In the genomic region with DNA sequence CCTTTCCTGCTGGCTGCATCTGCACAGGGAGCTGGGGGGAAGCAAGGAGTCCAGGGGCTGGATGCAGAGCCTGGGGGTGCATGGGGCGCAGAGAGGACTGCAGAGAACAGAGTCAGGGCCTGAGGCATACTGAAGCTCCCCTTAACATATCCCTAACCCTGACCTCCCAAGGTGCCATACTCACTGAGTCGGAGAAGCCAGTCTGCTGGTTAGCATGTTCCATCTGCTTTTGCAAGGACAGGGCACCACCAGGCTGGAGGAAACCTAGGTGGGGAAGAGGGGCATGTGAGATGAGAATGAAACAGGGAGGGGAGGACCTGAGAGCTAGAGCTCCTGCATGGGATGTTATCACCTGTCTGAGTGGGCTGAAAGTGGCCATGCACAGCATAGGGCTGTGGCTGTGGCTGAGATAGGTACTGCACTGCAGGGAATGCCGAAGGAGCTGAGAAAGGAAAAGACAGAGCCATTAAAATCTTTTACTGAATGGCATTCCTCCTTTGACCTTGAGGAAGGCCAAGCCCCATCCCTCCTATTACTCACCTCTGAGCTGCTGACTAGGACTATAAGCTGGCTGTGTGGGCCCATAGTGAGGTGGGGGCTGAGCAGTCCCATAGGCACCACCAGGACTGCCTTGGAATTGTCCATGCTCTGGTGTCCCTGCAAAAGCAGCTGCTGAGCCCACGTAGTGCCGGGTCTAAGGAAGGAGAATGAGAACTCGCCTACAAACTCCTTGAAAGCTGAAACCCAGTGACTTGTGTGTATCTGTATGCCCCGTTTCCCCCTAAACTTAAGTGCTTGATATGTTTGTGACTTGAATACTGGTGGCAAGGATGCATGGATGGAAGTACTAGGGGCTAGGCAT, we compare ENCODE assay signal across 8 cellular contexts. TPM values are rescaled to one million over a fixed set of nuclear protein-coding genes. Genes with fewer than 3 reads are reported as not detected.
DNase-seq lines count a peak whose midpoint lies in the region; ATAC-seq and TF ChIP-seq lines count a peak whose summit lies in the region.

No MANE protein-coding gene starts in this region.

- no peaks in the 10 kb centered on the region for H3K27me3 Mint-ChIP-seq in activated CD4-positive, alpha-beta T cell treated with anti-CD3 and anti-CD28 coated beads, Interleukin-2, amount 10 ng/mL, durations not matched to agents 24 days and 14 days
- H3K27me3 Mint-ChIP-seq in endothelial cell (ENCODE audit: unreplicated experiment) = peaks cover 22% of the 10 kb centered on the region
- no peaks in the 10 kb centered on the region for H3K27me3 Mint-ChIP-seq in stimulated activated memory B cell treated with anti-CD40 and anti-IgM and Interleukin-4, amounts not matched to agents 10 μg/mL and 1 μg/mL and 100 μg/mL, for 72 hours

- POLR2A ChIA-PET in RWPE1 (lab: Yijun Ruan, JAX; ENCODE audit: low non-redundant PET) = no interaction called here

- intact Hi-C loops in activated CD4-positive, alpha-beta T cell treated with anti-CD3 and anti-CD28 coated beads, Interleukin-2, amount 10 ng/mL, durations not matched to agents 24 days and 14 days (cut with micrococcal nuclease) = no loop called here

- peaks cover 70% of the 10 kb centered on the region for H3K36me3 Mint-ChIP-seq in activated CD4-positive, alpha-beta T cell treated with anti-CD3 and anti-CD28 coated beads, Interleukin-2, amount 10 ng/mL, durations not matched to agents 24 days and 14 days (ENCODE audit: low read depth)
- H3K36me3 Mint-ChIP-seq in endothelial cell (ENCODE audit: low read depth, unreplicated experiment) = peaks cover 52% of the 10 kb centered on the region
- H3K36me3 Mint-ChIP-seq in stimulated activated memory B cell treated with anti-CD40 and anti-IgM and Interleukin-4, amounts not matched to agents 10 μg/mL and 1 μg/mL and 100 μg/mL, for 72 hours = peaks cover 81% of the 10 kb centered on the region

- TF ChIP-seq CTCF in RWPE1 (conservative IDR thresholded peaks at IDR 0.05; ENCODE audit: low read depth) = no peak
- peak; percentile 22 for TF ChIP-seq CTCF in endothelial cell (IDR thresholded peaks at IDR 0.05; ENCODE audit: unreplicated experiment)

- no peaks in the 10 kb centered on the region for H3K9me3 Mint-ChIP-seq in activated CD4-positive, alpha-beta T cell treated with anti-CD3 and anti-CD28 coated beads, Interleukin-2, amount 10 ng/mL, durations not matched to agents 24 days and 14 days
- H3K9me3 Mint-ChIP-seq in endothelial cell (ENCODE audit: unreplicated experiment) = no peaks in the 10 kb centered on the region
- H3K9me3 Mint-ChIP-seq in stimulated activated memory B cell treated with anti-CD40 and anti-IgM and Interleukin-4, amounts not matched to agents 10 μg/mL and 1 μg/mL and 100 μg/mL, for 72 hours = no peaks in the 10 kb centered on the region

- H3K4me1 Mint-ChIP-seq in activated CD4-positive, alpha-beta T cell treated with anti-CD3 and anti-CD28 coated beads, Interleukin-2, amount 10 ng/mL, durations not matched to agents 24 days and 14 days = peaks cover 57% of the 10 kb centered on the region
- H3K4me1 Mint-ChIP-seq in endothelial cell (ENCODE audit: unreplicated experiment) = peaks cover 50% of the 10 kb centered on the region
- H3K4me1 Mint-ChIP-seq in stimulated activated memory B cell treated with anti-CD40 and anti-IgM and Interleukin-4, amounts not matched to agents 10 μg/mL and 1 μg/mL and 100 μg/mL, for 72 hours = peaks cover 69% of the 10 kb centered on the region

- H3K4me3 Mint-ChIP-seq in activated CD4-positive, alpha-beta T cell treated with anti-CD3 and anti-CD28 coated beads, Interleukin-2, amount 10 ng/mL, durations not matched to agents 24 days and 14 days = peak overlapping the region; percentile 85
- peak overlapping the region; percentile 92 for H3K4me3 Mint-ChIP-seq in endothelial cell (ENCODE audit: unreplicated experiment)
- peak overlapping the region; percentile 88 for H3K4me3 Mint-ChIP-seq in stimulated activated memory B cell treated with anti-CD40 and anti-IgM and Interleukin-4, amounts not matched to agents 10 μg/mL and 1 μg/mL and 100 μg/mL, for 72 hours

- peak overlapping the region; percentile 62 for H3K27ac ChIP-seq in RWPE1

- peak overlapping the region; percentile 83 for H3K27ac Mint-ChIP-seq in activated CD4-positive, alpha-beta T cell treated with anti-CD3 and anti-CD28 coated beads, Interleukin-2, amount 10 ng/mL, durations not matched to agents 24 days and 14 days
- no peak overlapping the region for H3K27ac Mint-ChIP-seq in endothelial cell (ENCODE audit: unreplicated experiment)
- peak overlapping the region; percentile 86 for H3K27ac Mint-ChIP-seq in stimulated activated memory B cell treated with anti-CD40 and anti-IgM and Interleukin-4, amounts not matched to agents 10 μg/mL and 1 μg/mL and 100 μg/mL, for 72 hours

- ATAC-seq in stimulated activated memory B cell treated with anti-CD40 and anti-IgM and Interleukin-4, amounts not matched to agents 10 μg/mL and 1 μg/mL and 100 μg/mL, for 72 hours = no peak

- CTCF ChIA-PET in RWPE1 (lab: Yijun Ruan, JAX) = interaction anchor here (0.5 to 1.8 kb wide), 4 partner anchors 17 to 38 kb away, joined by 3 to 5 read pairs (median 4); partner anchors contain the start of gene SLC2A4

- peak; percentile 69 for DNase-seq in activated CD4-positive, alpha-beta T cell treated with anti-CD3 and anti-CD28 coated beads, Interleukin-2, amount 10 ng/mL, durations not matched to agents 24 days and 14 days
- no peak for DNase-seq in activated CD4-positive, alpha-beta T cell treated with anti-CD3 and anti-CD28 coated beads for 1 hour
- DNase-seq in RWPE1 (ENCODE audit: low spot score) = peak; percentile 27
- DNase-seq in endothelial cell (ENCODE audit: low spot score) = no peak
- DNase-seq in DMS153 (lab: John Stamatoyannopoulos, UW) = no peak
- no peak for DNase-seq in LoVo (ENCODE audit: low spot score)
- no peak for DNase-seq in effector CD8-positive, alpha-beta T cell (lab: John Stamatoyannopoulos, UW)

RNA-seq across cellular contexts. Expression of gene GPS2, which starts 1.9 kb away (rescaled TPM):
- total RNA-seq in activated CD4-positive, alpha-beta T cell treated with anti-CD3 and anti-CD28 coated beads, Interleukin-2, amount 10 ng/mL, durations not matched to agents 24 days and 14 days = 51.5 and 56.2 TPM in 2 replicates
- total RNA-seq in endothelial cell (ENCODE audit: unreplicated experiment) = 56.8 TPM

RNA-seq across cellular contexts. Expression of gene EIF5A, which starts 5.8 kb away (rescaled TPM):
- 1,303 and 1,327 TPM in 2 replicates for total RNA-seq in activated CD4-positive, alpha-beta T cell treated with anti-CD3 and anti-CD28 coated beads, Interleukin-2, amount 10 ng/mL, durations not matched to agents 24 days and 14 days
- 362 TPM for total RNA-seq in endothelial cell (ENCODE audit: unreplicated experiment)

RNA-seq across cellular contexts. Expression of gene NEURL4, which starts 15.9 kb away (rescaled TPM):
- total RNA-seq in activated CD4-positive, alpha-beta T cell treated with anti-CD3 and anti-CD28 coated beads, Interleukin-2, amount 10 ng/mL, durations not matched to agents 24 days and 14 days = 59.3 and 59.6 TPM in 2 replicates
- total RNA-seq in endothelial cell (ENCODE audit: unreplicated experiment) = 55.7 TPM

RNA-seq across cellular contexts. Expression of gene YBX2, which starts 18.8 kb away (rescaled TPM):
- total RNA-seq in activated CD4-positive, alpha-beta T cell treated with anti-CD3 and anti-CD28 coated beads, Interleukin-2, amount 10 ng/mL, durations not matched to agents 24 days and 14 days = 0.21 and 0.33 TPM in 2 replicates
- 14.6 TPM for total RNA-seq in endothelial cell (ENCODE audit: unreplicated experiment)

RNA-seq across cellular contexts. Expression of gene ACAP1, which starts 23.1 kb away (rescaled TPM):
- total RNA-seq in activated CD4-positive, alpha-beta T cell treated with anti-CD3 and anti-CD28 coated beads, Interleukin-2, amount 10 ng/mL, durations not matched to agents 24 days and 14 days = 262 and 275 TPM in 2 replicates
- total RNA-seq in endothelial cell (ENCODE audit: unreplicated experiment) = 5.5 TPM

Comparison
In these comparisons a context has a peak if more than half of its experiments do, and no peak if none do; other contexts are left out.
1. DNase-seq: peak in activated CD4-positive, alpha-beta T cell treated with anti-CD3 and anti-CD28 coated beads, Interleukin-2, amount 10 ng/mL, durations not matched to agents 24 days and 14 days (single experiment) and RWPE1 (single experiment); none in activated CD4-positive, alpha-beta T cell treated with anti-CD3 and anti-CD28 coated beads for 1 hour (single experiment), endothelial cell (single experiment), DMS153 (single experiment), LoVo (single experiment) and effector CD8-positive, alpha-beta T cell (single experiment).
2. Peak in every context shown above with its lines, with median percentiles within 50 percentile points of each other: H3K4me3 Mint-ChIP-seq.